8 cellular contexts compared by ENCODE assay signal in the genomic region with DNA sequence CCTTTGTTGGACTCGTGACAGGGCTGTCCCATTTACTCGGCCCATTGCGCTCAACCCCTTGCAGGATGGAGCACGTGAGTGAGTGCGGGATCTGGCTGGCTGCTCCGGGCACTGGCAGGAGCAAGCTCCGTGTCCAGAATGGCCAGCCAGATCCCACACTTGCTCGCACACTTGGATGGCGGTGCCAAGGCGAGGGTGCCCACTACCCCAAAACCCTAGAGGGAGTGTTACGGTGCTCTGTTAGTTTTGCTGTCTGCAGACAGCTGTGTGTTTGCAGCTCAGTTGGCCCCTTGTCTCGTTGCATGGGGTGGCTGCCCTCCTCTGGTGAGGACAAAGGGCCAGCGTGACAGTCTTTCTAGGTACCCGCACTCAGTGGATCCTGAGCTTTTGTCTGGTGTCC.
"Had no signal": no experiment of that assay in that cellular context is flagged by ENCODE, and none has a peak within 500 bp of the region (broad histone marks: within the 10 kb centered on the region; RNA-seq: fewer than 3 reads in every experiment).

No MANE protein-coding gene starts in this region.

- H3K9me3 ChIP-seq: HAP-1 had no signal

- H2AFZ ChIP-seq: GM23248 had no signal

- H3K27ac ChIP-seq: GM23248, HL-60 had no signal

- ATAC-seq: HCT116, HepG2 had no signal

- H3K4me3 Mint-ChIP-seq: HFFc6 had no signal

- H3K9me3 Mint-ChIP-seq: HFFc6 had no signal

- H3K27ac Mint-ChIP-seq: HFFc6, IgD-negative memory B cell had no signal

- H3K4me3 ChIP-seq: GM23248, HAP-1 had no signal

- H3K27me3 Mint-ChIP-seq: IgD-negative memory B cell had no signal

- H3K4me1 ChIP-seq: HAP-1 had no signal

- H3K36me3 ChIP-seq: HAP-1 had no signal

- DNase-seq: GM23248, H7, HFFc6 had no signal
